8 cellular contexts compared by ENCODE assay signal in the genomic region with DNA sequence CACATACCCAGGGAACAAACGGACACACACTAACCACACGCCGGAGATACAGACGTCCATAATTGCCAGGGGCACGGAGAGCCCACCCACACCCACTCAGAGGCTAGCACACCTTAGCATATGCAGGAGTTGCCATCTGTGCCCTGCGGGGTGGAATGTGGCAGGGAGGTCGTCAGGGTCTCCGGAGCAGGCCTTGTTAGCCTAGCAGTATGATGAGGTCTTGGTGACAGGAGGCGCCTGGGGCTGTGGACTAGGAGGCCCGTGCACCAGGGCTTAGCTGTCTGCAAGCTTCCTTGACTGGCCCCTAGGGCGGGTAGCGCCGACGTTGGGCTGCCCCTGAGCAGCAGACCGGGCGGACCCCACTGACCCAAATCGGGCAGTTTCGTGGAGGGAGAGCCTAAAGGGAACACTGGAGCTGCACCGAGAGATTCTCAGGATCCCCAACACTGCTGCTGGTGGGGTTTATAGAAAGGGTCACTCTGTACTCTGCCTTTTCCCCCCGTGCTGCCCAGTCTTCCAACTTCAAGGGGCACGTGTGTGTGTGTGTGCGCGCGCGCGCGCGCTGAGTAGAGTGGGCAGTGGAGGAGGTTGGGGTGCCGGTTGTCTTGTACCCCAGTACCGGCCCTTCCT. TPM values are rescaled to one million over a fixed set of nuclear protein-coding genes. Genes with fewer than 3 reads are reported as not detected.
A peak's percentile ranks its signal among the peaks of the same experiment; 100 is the strongest.
DNase-seq lines count a peak whose midpoint lies in the region; ATAC-seq and TF ChIP-seq lines count a peak whose summit lies in the region.

No MANE protein-coding gene starts in this region.

- no peak overlapping the region for H3K9ac ChIP-seq in neural progenitor cell

- peak overlapping the region; percentile 86 for H3K4me3 Mint-ChIP-seq in neural progenitor cell

- DNase-seq in NCI-H1417 (lab: John Stamatoyannopoulos, UW) (peak in 2 of 3 experiments; percentile 73), NCI-H1417 treated with DMSO at 0.1 percent for 48 hours (lab: John Stamatoyannopoulos, UW) (no peak), NCI-H2171 (lab: John Stamatoyannopoulos, UW) (peak; percentile 31), brain microvascular endothelial cell (no peak), neural progenitor cell (ENCODE audit: low spot score) (peak; percentile 72), AG20443 (ENCODE audit: low spot score) (no peak), activated gamma-delta T cell (lab: John Stamatoyannopoulos, UW) (no peak)

- no peak overlapping the region for H3K27ac Mint-ChIP-seq in neural progenitor cell

- no peaks in the 10 kb centered on the region for H3K79me2 ChIP-seq in neural progenitor cell (ENCODE audit: low read depth)

- no peaks in the 10 kb centered on the region for H3K9me3 Mint-ChIP-seq in neural progenitor cell

- peaks cover 72% of the 10 kb centered on the region for H3K27me3 Mint-ChIP-seq in neural progenitor cell (ENCODE audit: insufficient read depth, low read depth)

- H3K4me1 ChIP-seq in neural progenitor cell: peaks cover 49% of the 10 kb centered on the region

- peaks cover 48% of the 10 kb centered on the region for H3K4me1 Mint-ChIP-seq in neural progenitor cell

- H3K27me3 ChIP-seq in brain microvascular endothelial cell (replicated peaks) (peaks cover 20% of the 10 kb centered on the region), neural progenitor cell (peaks cover 83% of the 10 kb centered on the region)

- H3F3A ChIP-seq in neural progenitor cell (ENCODE audit: low read depth): peaks cover 81% of the 10 kb centered on the region

- TF ChIP-seq CTCF in brain microvascular endothelial cell (IDR thresholded peaks at IDR 0.05; ENCODE audit: low read depth, low read length, missing control alignments) (no peak), neural progenitor cell (IDR thresholded peaks at IDR 0.05) (peak; percentile 22)

- ATAC-seq in GM21515 (IDR thresholded peaks at IDR 0.05; ENCODE audit: unreplicated experiment): no peak

- H3K36me3 ChIP-seq in brain microvascular endothelial cell (replicated peaks) (no peaks in the 10 kb centered on the region), neural progenitor cell (no peaks in the 10 kb centered on the region)

- in situ Hi-C loops in brain microvascular endothelial cell (cut with HindIII; ENCODE audit: low pct_ligation_motif_present, low sequenced_read_pairs): no loop called here

- no peak overlapping the region for H2AFZ ChIP-seq in neural progenitor cell (replicated peaks)

- no peaks in the 10 kb centered on the region for H3K36me3 Mint-ChIP-seq in neural progenitor cell

- no peaks in the 10 kb centered on the region for H3K9me3 ChIP-seq in neural progenitor cell (ENCODE audit: low read depth)

- peaks cover 44% of the 10 kb centered on the region for H4K20me1 ChIP-seq in neural progenitor cell (ENCODE audit: low read depth)

- H3K27ac ChIP-seq in brain microvascular endothelial cell (no peak overlapping the region), neural progenitor cell (no peak overlapping the region)

- H3K4me3 ChIP-seq in brain microvascular endothelial cell (ENCODE audit: low read depth, low read length): peak overlapping the region; percentile 58
- no peak overlapping the region for H3K4me3 ChIP-seq in neural progenitor cell

- H3K4me2 ChIP-seq in neural progenitor cell: peak overlapping the region; percentile 98

RNA-seq across cellular contexts. Expression of a gene that starts 9.9 kb away (rescaled TPM):
- total RNA-seq in neural progenitor cell (ENCODE audit: low replicate concordance): 1.1 and 5.1 TPM in 2 replicates

RNA-seq across cellular contexts. Expression of a gene that starts 11.5 kb away (rescaled TPM):
- total RNA-seq in neural progenitor cell (ENCODE audit: low replicate concordance): 90.2 and 166 TPM in 2 replicates

RNA-seq across cellular contexts. Expression of a gene that starts 24.4 kb away (rescaled TPM):
- total RNA-seq in neural progenitor cell (ENCODE audit: low replicate concordance): 0.28 TPM in 1 of 2 replicates, not detected in the other

Comparison
In these comparisons a context has a peak if more than half of its experiments do, and no peak if none do; other contexts are left out.
1. DNase-seq: peak in NCI-H1417 (2 of 3), NCI-H2171 (single experiment) and neural progenitor cell (single experiment); none in NCI-H1417 treated with DMSO at 0.1 percent for 48 hours (single experiment), brain microvascular endothelial cell (single experiment), AG20443 (single experiment) and activated gamma-delta T cell (single experiment).